Comparison of ENCODE assay signal across 18 cellular contexts in genomic region chr16:50631249-50631984, GRCh38. TPM values are rescaled to one million over a fixed set of nuclear protein-coding genes. Genes with fewer than 3 reads are reported as not detected.
DNase-seq lines count a peak whose midpoint lies in the region; ATAC-seq, FAIRE-seq and TF ChIP-seq lines count a peak whose summit lies in the region.
"Had no signal": no experiment of that assay in that cellular context is flagged by ENCODE, and none has a peak within 500 bp of the region (broad histone marks: within the 10 kb centered on the region; RNA-seq: fewer than 3 reads in every experiment).

No MANE protein-coding gene starts in this region.

- H2BK15ac ChIP-seq in H1 (ENCODE audit: low read length) = no peak overlapping the region

- DNase-seq in HepG2 (ENCODE audit: low spot score) (no peak), right lobe of liver (no peak), H1 (ENCODE audit: low read depth in 1 of 2, low spot score in 2 of 2) (no peak), nephron progenitor cell (no peak)
- no peak for DNase-seq in activated CD4-positive, alpha-beta T cell treated with anti-CD3 and anti-CD28 coated beads, Interleukin-2, amount 10 ng/mL, durations not matched to agents 7 days and 5 days
- DNase-seq: Calu3; CD8-positive, alpha-beta T cell; GM23248; HCEC 1CT; HFFc6 had no signal

- TF ChIP-seq POLR2A in HepG2 (IDR thresholded peaks at IDR 0.05; ENCODE audit: insufficient read depth in 1 of 2, low read depth in 2 of 2, low read length in 2 of 2) (no peak), right lobe of liver (IDR thresholded peaks at IDR 0.05) (no peak), H1 (IDR thresholded peaks at IDR 0.05; ENCODE audit: control extremely low read depth in 1 of 2, low read depth in 2 of 2, low read length in 2 of 2) (no peak)

- in situ Hi-C loops in HepG2 (cut with HindIII; ENCODE audit: extremely low pct_ligation_motif_present, low pct_unique_long_range_greater_than_20kb) = no loop called here

- TF ChIP-seq RAD21 in HepG2 (CRISPR knock-in tag; IDR thresholded peaks at IDR 0.05) (no peak), H1 (IDR thresholded peaks at IDR 0.05 in 1 of 2, conservative IDR thresholded peaks at IDR 0.05 in 1 of 2; ENCODE audit: low read depth in 2 of 2, low read length in 2 of 2) (no peak)

- peaks cover 47% of the 10 kb centered on the region for H3K4me1 Mint-ChIP-seq in nephron progenitor cell
- H3K4me1 Mint-ChIP-seq in activated CD4-positive, alpha-beta T cell treated with anti-CD3 and anti-CD28 coated beads, Interleukin-2, amount 10 ng/mL, durations not matched to agents 7 days and 5 days = peaks cover 16% of the 10 kb centered on the region

- H4K8ac ChIP-seq in H1 (ENCODE audit: extremely low read depth, insufficient read depth, low read length) = peak overlapping the region; percentile 36; the same call in 1 of the 2 replicates

- H3K4ac ChIP-seq in H1 (replicated peaks; ENCODE audit: insufficient read length, low read depth, low read length) = no peak overlapping the region

- H3K4me2 ChIP-seq in HepG2 (ENCODE audit: low read depth, low read length) = no peak overlapping the region
- no peak overlapping the region for H3K4me2 ChIP-seq in H1 (ENCODE audit: insufficient read depth in 1 of 2, low read depth in 2 of 2, low read length in 2 of 2)
- H3K4me2 ChIP-seq: BLaER1 treated with 17β-estradiol and CSF1 and Interleukin-3, amounts not matched to agents 10 nM and 100 nM had no signal

- no peak overlapping the region for H2BK5ac ChIP-seq in H1 (ENCODE audit: low read depth, low read length)

- peaks cover 48% of the 10 kb centered on the region for H3K36me3 Mint-ChIP-seq in nephron progenitor cell (ENCODE audit: low read depth)
- H3K36me3 Mint-ChIP-seq in activated CD4-positive, alpha-beta T cell treated with anti-CD3 and anti-CD28 coated beads, Interleukin-2, amount 10 ng/mL, durations not matched to agents 7 days and 5 days (ENCODE audit: low read depth) = no peaks in the 10 kb centered on the region

- H3K4me3 ChIP-seq in HepG2 (replicated peaks in 1 of 3; ENCODE audit: insufficient read depth in 1 of 3, low read depth in 2 of 3, low read length in 3 of 3) (no peak overlapping the region), right lobe of liver (no peak overlapping the region), H1 (ENCODE audit: extremely low read depth in 1 of 4, insufficient read depth in 2 of 4, low read depth in 3 of 4, low read length in 4 of 4) (no peak overlapping the region)
- H3K4me3 ChIP-seq: BLaER1 treated with 17β-estradiol and CSF1 and Interleukin-3, amounts not matched to agents 10 nM and 100 nM; GM23248 had no signal

- H3K9me3 ChIP-seq in HepG2 (ENCODE audit: low read length) = no peaks in the 10 kb centered on the region
- no peaks in the 10 kb centered on the region for H3K9me3 ChIP-seq in right lobe of liver
- H3K9me3 ChIP-seq in H1 (ENCODE audit: insufficient read depth in 2 of 2, low read depth in 1 of 2, low read length in 1 of 2) = no peaks in the 10 kb centered on the region
- H3K9me3 ChIP-seq: BLaER1 treated with 17β-estradiol and CSF1 and Interleukin-3, amounts not matched to agents 10 nM and 100 nM had no signal

- no peak overlapping the region for H3K14ac ChIP-seq in H1 (ENCODE audit: insufficient read length)

- no peak overlapping the region for H3K18ac ChIP-seq in H1 (ENCODE audit: extremely low read depth, low read length)

- H3K9ac ChIP-seq in HepG2 (ENCODE audit: insufficient read depth, low read depth, low read length) (no peak overlapping the region), H1 (replicated peaks in 1 of 4; ENCODE audit: extremely low read depth in 1 of 4, low read depth in 3 of 4, low read length in 3 of 4) (no peak overlapping the region)
- H3K9ac ChIP-seq: BLaER1 treated with 17β-estradiol and CSF1 and Interleukin-3, amounts not matched to agents 10 nM and 100 nM; GM23248 had no signal

- CTCF ChIA-PET in HepG2 (lab: Yijun Ruan, JAX; ENCODE audit: low intra/inter-chr PET ratio, low total read pairs) = no interaction called here
- CTCF ChIA-PET in H1 (lab: Charles Lee; ENCODE audit: partially characterized antibody) = interaction anchor here (1.6 kb wide), 1 partner anchor 34 kb away, joined by 4 read pairs; no protein-coding TSS in a partner anchor
- CTCF ChIA-PET in activated CD4-positive, alpha-beta T cell treated with anti-CD3 and anti-CD28 coated beads, Interleukin-2, amount 10 ng/mL, durations not matched to agents 7 days and 5 days (lab: Charles Lee) = interaction anchor here (1.4 kb wide), 1 partner anchor 22 kb away, joined by 4 read pairs; no protein-coding TSS in a partner anchor

- TF ChIP-seq EP300 in HepG2 (IDR thresholded peaks at IDR 0.05; ENCODE audit: low read depth in 2 of 2, low read length in 2 of 2) (no peak), HepG2 (CRISPR knock-in tag; IDR thresholded peaks at IDR 0.05; ENCODE audit: borderline replicate concordance) (no peak), H1 (IDR thresholded peaks at IDR 0.05; ENCODE audit: borderline replicate concordance in 1 of 2, low read depth in 2 of 2, low read length in 2 of 2) (no peak)

- peak; percentile 8 for ATAC-seq in HepG2
- no peak for ATAC-seq in right lobe of liver
- ATAC-seq in HG02588 (IDR thresholded peaks at IDR 0.05; ENCODE audit: unreplicated experiment) = no peak
- ATAC-seq in HG02852 (IDR thresholded peaks at IDR 0.05; ENCODE audit: unreplicated experiment) = no peak
- ATAC-seq: CD8-positive, alpha-beta T cell had no signal

- H3K27ac Mint-ChIP-seq in nephron progenitor cell = peak overlapping the region; percentile 74
- H3K27ac Mint-ChIP-seq in activated CD4-positive, alpha-beta T cell treated with anti-CD3 and anti-CD28 coated beads, Interleukin-2, amount 10 ng/mL, durations not matched to agents 7 days and 5 days = no peak overlapping the region
- H3K27ac Mint-ChIP-seq: B cell; CD8-positive, alpha-beta T cell; HFFc6 had no signal

- no peak overlapping the region for H4K91ac ChIP-seq in H1 (replicated peaks; ENCODE audit: insufficient read length, low read length)

- H4K20me1 ChIP-seq in HepG2 (ENCODE audit: insufficient read depth, low read length) (peaks cover 51% of the 10 kb centered on the region), H1 (replicated peaks in 1 of 2; ENCODE audit: control insufficient read depth in 1 of 2, insufficient read depth in 2 of 2, low read length in 2 of 2) (no peaks in the 10 kb centered on the region)
- H4K20me1 ChIP-seq: BLaER1 treated with 17β-estradiol and CSF1 and Interleukin-3, amounts not matched to agents 10 nM and 100 nM had no signal

- no peak overlapping the region for H2AK5ac ChIP-seq in H1 (ENCODE audit: low read depth, low read length)

- H3K9me3 Mint-ChIP-seq in nephron progenitor cell = no peaks in the 10 kb centered on the region
- H3K9me3 Mint-ChIP-seq in activated CD4-positive, alpha-beta T cell treated with anti-CD3 and anti-CD28 coated beads, Interleukin-2, amount 10 ng/mL, durations not matched to agents 7 days and 5 days = no peaks in the 10 kb centered on the region
- H3K9me3 Mint-ChIP-seq: CD8-positive, alpha-beta T cell; HFFc6 had no signal

- no peaks in the 10 kb centered on the region for H3K79me2 ChIP-seq in HepG2 (ENCODE audit: insufficient read depth, low read length)
- no peaks in the 10 kb centered on the region for H3K79me2 ChIP-seq in H1 (ENCODE audit: control insufficient read depth in 1 of 2, insufficient read depth in 2 of 2, low read length in 2 of 2)

- POLR2A ChIA-PET in HepG2 (lab: Yijun Ruan, JAX) = no interaction called here
- POLR2A ChIA-PET in H1 (lab: Charles Lee; ENCODE audit: partially characterized antibody) = no interaction called here
- POLR2A ChIA-PET in activated CD4-positive, alpha-beta T cell treated with anti-CD3 and anti-CD28 coated beads, Interleukin-2, amount 10 ng/mL, durations not matched to agents 7 days and 5 days (lab: Charles Lee) = no interaction called here

- H4K5ac ChIP-seq in H1 (ENCODE audit: insufficient read length, low read depth, low read length) = no peak overlapping the region

- H3K23me2 ChIP-seq in H1 (ENCODE audit: low read depth, low read length) = no peaks in the 10 kb centered on the region

- no peak overlapping the region for H2AFZ ChIP-seq in HepG2 (ENCODE audit: low read length)
- no peak overlapping the region for H2AFZ ChIP-seq in H1 (ENCODE audit: low read length)
- H2AFZ ChIP-seq: GM23248 had no signal

- intact Hi-C loops in HepG2 (cut with micrococcal nuclease; ENCODE audit: unreplicated experiment) = no loop called here
- intact Hi-C loops in right lobe of liver (cut with DNase I) = no loop called here

- H3K4me1 ChIP-seq in HepG2 (ENCODE audit: insufficient read depth, low read length) (peaks cover 12% of the 10 kb centered on the region; the same call in 1 of the 2 replicates), right lobe of liver (no peaks in the 10 kb centered on the region), H1 (replicated peaks in 1 of 4; ENCODE audit: control insufficient read depth in 3 of 4, insufficient read depth in 4 of 4, low read length in 3 of 4) (no peaks in the 10 kb centered on the region)

- H2BK120ac ChIP-seq in H1 (replicated peaks; ENCODE audit: low read depth, low read length) = no peak overlapping the region

- no peak for TF ChIP-seq CTCF in HepG2 (CRISPR knock-in tag; IDR thresholded peaks at IDR 0.05)
- no peak for TF ChIP-seq CTCF in right lobe of liver (IDR thresholded peaks at IDR 0.05)
- TF ChIP-seq CTCF in H1 (IDR thresholded peaks at IDR 0.05; ENCODE audit: control extremely low read depth in 1 of 3, insufficient read depth in 1 of 3, low read depth in 1 of 3, low read length in 3 of 3) = no peak
- no peak for TF ChIP-seq CTCF in nephron progenitor cell (IDR thresholded peaks at IDR 0.05)

- no TSS peak for BruUV-seq in HepG2 (replicated peaks; lab: Mats Ljungman, UMichigan)

- H3K23ac ChIP-seq in H1 (ENCODE audit: insufficient read length) = no peak overlapping the region

- H3K27me3 ChIP-seq in HepG2 (ENCODE audit: control insufficient read depth in 1 of 2, insufficient read depth in 2 of 2, low read length in 2 of 2) = no peaks in the 10 kb centered on the region
- no peaks in the 10 kb centered on the region for H3K27me3 ChIP-seq in right lobe of liver
- no peaks in the 10 kb centered on the region for H3K27me3 ChIP-seq in H1 (replicated peaks in 1 of 4; ENCODE audit: control insufficient read depth in 3 of 4, extremely low read depth in 1 of 4, insufficient read depth in 3 of 4, low read length in 3 of 4)
- H3K27me3 ChIP-seq: BLaER1 treated with 17β-estradiol and CSF1 and Interleukin-3, amounts not matched to agents 10 nM and 100 nM had no signal

- no peak overlapping the region for H2BK20ac ChIP-seq in H1 (ENCODE audit: low read length)

- H2BK12ac ChIP-seq in H1 (ENCODE audit: low read depth, low read length) = no peak overlapping the region

- WGBS in HepG2 (ENCODE audit: low lambda C conversion rate) = 88% methylated on average over 8 of the region's 8 CpGs
- WGBS in right lobe of liver (ENCODE audit: insufficient coverage, low coverage, low lambda C conversion rate, missing lambda C conversion rate) = 53% methylated on average over 5 of the region's 8 CpGs
- WGBS in H1 (ENCODE audit: extremely low coverage in 1 of 2, insufficient coverage in 1 of 2, insufficient read length in 1 of 2, insufficient replicate concordance in 2 of 2, low coverage in 1 of 2, low lambda C conversion rate in 2 of 2, missing lambda C conversion rate in 1 of 2), 2 experiments = 93% methylated on average over 8 of the region's 8 CpGs; no CpG with 5 or more reads in 1 of the 2 experiments

- H3K79me1 ChIP-seq in H1 (ENCODE audit: low read depth, low read length) = no peaks in the 10 kb centered on the region

- peaks cover 5% of the 10 kb centered on the region for H3K27me3 Mint-ChIP-seq in nephron progenitor cell (ENCODE audit: low read depth, poor library complexity)
- no peaks in the 10 kb centered on the region for H3K27me3 Mint-ChIP-seq in activated CD4-positive, alpha-beta T cell treated with anti-CD3 and anti-CD28 coated beads, Interleukin-2, amount 10 ng/mL, durations not matched to agents 7 days and 5 days

- H3K27ac ChIP-seq in HepG2 (ENCODE audit: extremely low read length, insufficient read depth, low read length) (no peak overlapping the region), right lobe of liver (no peak overlapping the region), H1 (ENCODE audit: low read depth, low read length) (no peak overlapping the region)
- H3K27ac ChIP-seq: BLaER1 treated with 17β-estradiol and CSF1 and Interleukin-3, amounts not matched to agents 10 nM and 100 nM; GM23248 had no signal

- H3K56ac ChIP-seq in H1 (replicated peaks; ENCODE audit: insufficient read length, low read depth, low read length) = no peak overlapping the region

- H3K4me3 Mint-ChIP-seq in nephron progenitor cell = no peak overlapping the region
- H3K4me3 Mint-ChIP-seq in activated CD4-positive, alpha-beta T cell treated with anti-CD3 and anti-CD28 coated beads, Interleukin-2, amount 10 ng/mL, durations not matched to agents 7 days and 5 days = no peak overlapping the region
- H3K4me3 Mint-ChIP-seq: B cell; CD8-positive, alpha-beta T cell; HFFc6 had no signal

- H3K36me3 ChIP-seq in HepG2 (replicated peaks in 1 of 2; ENCODE audit: control insufficient read depth in 1 of 2, insufficient read depth in 2 of 2, low read length in 2 of 2) = peaks cover 57 to 81% of the 10 kb centered on the region in 2 experiments
- no peaks in the 10 kb centered on the region for H3K36me3 ChIP-seq in right lobe of liver
- no peaks in the 10 kb centered on the region for H3K36me3 ChIP-seq in H1 (ENCODE audit: control insufficient read depth in 2 of 4, insufficient read depth in 4 of 4, low read length in 3 of 4)
- H3K36me3 ChIP-seq: BLaER1 treated with 17β-estradiol and CSF1 and Interleukin-3, amounts not matched to agents 10 nM and 100 nM had no signal

- FAIRE-seq in HepG2 (lab: Jason Lieb, UNC) (no peak), H1 (lab: Jason Lieb, UNC) (no peak)
- FAIRE-seq: G401.6, GM12891, H54 had no signal

RNA-seq across cellular contexts. Expression of gene SNX20, which starts 49.7 kb away (rescaled TPM):
- total RNA-seq in HepG2 (2016; rRNA removed; fragmentation: Illumina TruSeq; extraction: Trizol) (not detected in 2 replicates), right lobe of liver (1 to 10 TPM in 1 of 6 experiments, under 1 TPM in 5; 0.31 to 1.9 (median 0.71) TPM)
- total RNA-seq in HepG2 (2016; cell fraction: cytosol; rRNA removed; fragmentation: Illumina TruSeq; extraction: Trizol; ENCODE audit: low read depth) = not detected in 2 replicates
- not detected in 2 replicates for total RNA-seq in HepG2 (2016; cell fraction: insoluble cytoplasmic fraction; rRNA removed; fragmentation: Illumina TruSeq; extraction: Trizol)
- not detected in 2 replicates for total RNA-seq in HepG2 (2016; cell fraction: membrane; rRNA removed; fragmentation: Illumina TruSeq; extraction: Trizol)
- not detected in 2 replicates for total RNA-seq in HepG2 (2016; cell fraction: nucleus; rRNA removed; fragmentation: Illumina TruSeq; extraction: Trizol)
- polyA plus RNA-seq in HepG2 (2011; rRNA removed) (not detected in 2 replicates), H1 (2011; rRNA removed) (not detected in 2 replicates)
- polyA plus RNA-seq in HepG2 (2011; cell fraction: cytosol; rRNA removed) = not detected in 2 replicates
- not detected in 2 replicates for polyA plus RNA-seq in HepG2 (2011; cell fraction: nucleus; rRNA removed)
- 0.04 TPM in 1 of 2 replicates, not detected in the other for polyA plus RNA-seq in HepG2 (2012)
- polyA plus RNA-seq in HepG2 (2016; cell fraction: cytosol; fragmentation: Illumina TruSeq; extraction: Trizol; ENCODE audit: low read depth) = not detected in 2 replicates
- polyA plus RNA-seq in HepG2 (2016; cell fraction: insoluble cytoplasmic fraction; fragmentation: Illumina TruSeq; extraction: Trizol; ENCODE audit: low read depth) = not detected in 2 replicates
- not detected in 2 replicates for polyA plus RNA-seq in HepG2 (2016; cell fraction: membrane; fragmentation: Illumina TruSeq; extraction: Trizol; ENCODE audit: low read depth)
- polyA plus RNA-seq in HepG2 (2016; cell fraction: nucleus; fragmentation: Illumina TruSeq; extraction: Trizol; ENCODE audit: insufficient read depth, low read depth) = not detected in 2 replicates
- polyA minus RNA-seq in HepG2 (2011; rRNA and poly(A)+ RNA removed; ENCODE audit: low replicate concordance) = not detected in 2 replicates
- not detected in 2 replicates for polyA minus RNA-seq in HepG2 (2011; cell fraction: cytosol; rRNA and poly(A)+ RNA removed)
- not detected in 2 replicates for polyA minus RNA-seq in HepG2 (2011; cell fraction: nucleus; rRNA and poly(A)+ RNA removed)
- total RNA-seq in H1 (2021; fragmentation: NEBNext Ultra II Directional; extraction: Animal tissue kit (Norgen Biotek cat#: 25700)) = not detected in 2 replicates
- polyA plus RNA-seq in H1 (2011; cell fraction: cytosol; rRNA removed) = not detected
- not detected for polyA plus RNA-seq in H1 (2011; cell fraction: nucleus; rRNA removed)
- polyA plus RNA-seq in H1 (2012, experiment 1 of 2) = not detected in 4 replicates
- polyA plus RNA-seq in H1 (2012, experiment 2 of 2) = not detected
- polyA plus RNA-seq in H1 (2013, experiment 1 of 2) = not detected
- not detected for polyA plus RNA-seq in H1 (2013, experiment 2 of 2)
- polyA minus RNA-seq in H1 (2011; rRNA and poly(A)+ RNA removed) = 0.17 TPM in 1 of 2 replicates, not detected in the other
- not detected for polyA minus RNA-seq in H1 (2011; cell fraction: cytosol; rRNA and poly(A)+ RNA removed)
- polyA minus RNA-seq in H1 (2011; cell fraction: nucleus; rRNA and poly(A)+ RNA removed) = not detected
- total RNA-seq in activated CD4-positive, alpha-beta T cell treated with anti-CD3 and anti-CD28 coated beads, Interleukin-2, amount 10 ng/mL, durations not matched to agents 7 days and 5 days = 10 to 100 TPM; 83.9 to 98.5 TPM
- total RNA-seq: A172, Calu3, GM23248, HFFc6 had no signal
- polyA plus RNA-seq: GM23248 had no signal

Comparison
In these comparisons a context has a peak if more than half of its experiments do, and no peak if none do; other contexts are left out.
1. RNA of gene SNX20, which starts 49.7 kb away (total RNA-seq): 83.9 to 98.5 TPM in activated CD4-positive, alpha-beta T cell treated with anti-CD3 and anti-CD28 coated beads, Interleukin-2, amount 10 ng/mL, durations not matched to agents 7 days and 5 days; 0.31 to 1.9 TPM in right lobe of liver, not detected in HepG2 and not detected in H1; every median in the first group is over 10 times any median in the second.
2. Of the 41 proteins assayed by ChIP-seq in both HepG2 and H1: peak only in HepG2: POLR2AphosphoS5; only in H1: none; in both: none; in neither: 40.